In the genomic region with DNA sequence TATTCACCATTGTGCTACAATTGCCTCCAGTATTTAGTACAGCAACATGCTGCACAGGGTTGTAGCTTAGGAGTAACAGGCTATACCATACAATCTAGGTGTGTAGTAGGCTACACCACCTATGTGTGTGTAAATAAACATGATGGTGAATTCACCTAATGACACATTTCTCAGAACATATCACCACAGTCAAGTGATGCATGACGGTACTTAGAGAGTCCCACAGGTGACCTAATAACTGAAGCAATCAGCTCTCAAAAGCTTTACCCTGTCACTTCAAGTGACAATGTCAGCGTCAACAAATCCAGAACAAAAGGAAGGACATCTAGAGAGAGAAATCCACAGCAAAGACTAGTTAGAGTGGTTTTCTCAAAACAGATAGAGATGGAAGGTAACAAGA, we compare ENCODE assay signal across 19 cellular contexts.
"Had no signal": no experiment of that assay in that cellular context is flagged by ENCODE, and none has a peak within 500 bp of the region (broad histone marks: within the 10 kb centered on the region; RNA-seq: fewer than 3 reads in every experiment).

No MANE protein-coding gene starts in this region.

- H3K36me3 ChIP-seq: adrenal gland, breast epithelium, colonic mucosa, gastrocnemius medialis, thyroid gland, upper lobe of right lung had no signal

- ATAC-seq: gastrocnemius medialis, natural killer cell, T-helper 17 cell, upper lobe of right lung had no signal

- H3K27me3 ChIP-seq: adrenal gland, breast epithelium, colonic mucosa, esophagus squamous epithelium, gastrocnemius medialis, spleen, thyroid gland, upper lobe of right lung had no signal

- H3K9me3 ChIP-seq: adrenal gland, breast epithelium, colonic mucosa, esophagus squamous epithelium, gastrocnemius medialis, spleen, thyroid gland, upper lobe of right lung had no signal

- H3K4me3 ChIP-seq: adrenal gland, breast epithelium, colonic mucosa, esophagus squamous epithelium, gastrocnemius medialis, spleen, thyroid gland, upper lobe of right lung had no signal

- DNase-seq: activated B cell treated with CpG ODN at 0.5 μM for 24 hours; activated CD4-positive, alpha-beta memory T cell treated with anti-CD3 and anti-CD28 coated beads, Interleukin-2, amount 10 ng/mL, durations not matched to agents 7 days and 5 days; activated CD4-positive, alpha-beta T cell treated with anti-CD3 and anti-CD28 coated beads for 48 hours; adrenal gland; colonic mucosa; esophagus squamous epithelium; gastrocnemius medialis; hypothalamus; midbrain; natural killer cell; retina; spleen; stimulated activated CD4-positive, alpha-beta T cell treated with anti-CD3 and anti-CD28 coated beads, Interleukin-4, amount 100 ng/mL, for 1 hour; stimulated activated naive CD4-positive, alpha-beta T cell treated with Interleukin-2 at 50 U/mL for 16 hours; substantia nigra; T-helper 17 cell; thyroid gland; upper lobe of right lung had no signal

- H3K27ac ChIP-seq: adrenal gland, breast epithelium, colonic mucosa, esophagus squamous epithelium, gastrocnemius medialis, spleen, thyroid gland, upper lobe of right lung had no signal
